15 cellular contexts compared by ENCODE assay signal in the genomic region with DNA sequence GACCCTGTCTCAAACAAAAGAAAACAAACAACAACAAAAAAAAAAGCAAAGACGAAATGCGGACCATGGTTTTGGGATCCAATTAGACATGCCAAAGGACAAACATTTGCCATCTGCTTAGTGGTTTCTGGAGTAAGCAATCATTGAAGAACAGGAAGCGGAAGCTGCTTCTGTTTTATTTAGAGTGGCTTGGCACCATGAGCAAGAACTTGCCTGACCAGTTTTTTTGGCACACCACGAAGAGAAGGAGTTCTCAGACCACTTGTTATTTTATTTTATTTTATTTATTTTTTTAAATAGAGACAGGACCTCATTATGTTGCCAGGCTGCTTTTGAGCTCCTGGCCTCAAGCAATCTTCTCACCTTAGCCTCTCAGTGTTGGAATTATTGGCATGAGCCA. TPM values are rescaled to one million over a fixed set of nuclear protein-coding genes. Genes with fewer than 3 reads are reported as not detected.
A peak's percentile ranks its signal among the peaks of the same experiment; 100 is the strongest.
DNase-seq lines count a peak whose midpoint lies in the region; ATAC-seq and TF ChIP-seq lines count a peak whose summit lies in the region.
"Had no signal": no experiment of that assay in that cellular context is flagged by ENCODE, and none has a peak within 500 bp of the region (broad histone marks: within the 10 kb centered on the region; RNA-seq: fewer than 3 reads in every experiment).

No MANE protein-coding gene starts in this region.

- H3K9me3 Mint-ChIP-seq in HFFc6, result no peaks in the 10 kb centered on the region

- TF ChIP-seq POLR2A in transverse colon (IDR thresholded peaks at IDR 0.05), result no peak

- H3K27ac Mint-ChIP-seq in HFFc6, result no peak overlapping the region

- in situ Hi-C loops in transverse colon (cut with MboI; ENCODE audit: low pct_ligation_motif_present in 1 of 4, low pct_unique_long_range_greater_than_20kb in 1 of 4, low sequenced_read_pairs in 3 of 4), result no loop called here

- intact Hi-C loops in transverse colon (cut with DNase I; ENCODE audit: low total_unique reads), result no loop called here

- no peak for TF ChIP-seq EP300 in transverse colon (IDR thresholded peaks at IDR 0.05; ENCODE audit: low read depth)

- DNase-seq in NCI-H2171 treated with DMSO at 0.1 percent for 48 hours (lab: John Stamatoyannopoulos, UW) (peak; percentile 2), NCI-H2171 (lab: John Stamatoyannopoulos, UW) (no peak), NCI-H510A (lab: John Stamatoyannopoulos, UW) (peak; percentile 58), transverse colon (peak; percentile 60), MM.1S (no peak), HFFc6 (no peak), SJCRH30 (no peak)
- DNase-seq: ACHN; activated effector memory CD4-positive, alpha-beta T cell treated with anti-CD3 and anti-CD28 coated beads, Interleukin-2, amount 50 U/mL, for 16 hours; aorta; foreskin fibroblast; ovary; spleen; substantia nigra had no signal

- 36 to 43% methylated on average over 4 of the region's 4 CpGs for WGBS in transverse colon (ENCODE audit: low coverage in 1 of 2), 2 donors

- TF ChIP-seq CTCF in transverse colon (IDR thresholded peaks at IDR 0.05) (no peak), MM.1S (IDR thresholded peaks at IDR 0.05; ENCODE audit: low read length) (no peak), HFFc6 (IDR thresholded peaks at IDR 0.05) (no peak)

- no peaks in the 10 kb centered on the region for H3K36me3 Mint-ChIP-seq in HFFc6 (ENCODE audit: low read depth)

- H3K9me2 ChIP-seq in MM.1S (replicated peaks; ENCODE audit: insufficient read depth, low read length), result no peaks in the 10 kb centered on the region

- no peak overlapping the region for H3K4me3 Mint-ChIP-seq in HFFc6

- H3K4me2 ChIP-seq in MM.1S (ENCODE audit: low read depth, low read length), result no peak overlapping the region

- H3K4me1 Mint-ChIP-seq in HFFc6 (ENCODE audit: low read depth), result peaks cover 10% of the 10 kb centered on the region

- no peaks in the 10 kb centered on the region for H3K79me2 ChIP-seq in MM.1S (ENCODE audit: low read length)

- no peaks in the 10 kb centered on the region for H3K36me3 ChIP-seq in transverse colon
- no peaks in the 10 kb centered on the region for H3K36me3 ChIP-seq in MM.1S (replicated peaks; ENCODE audit: insufficient read depth, low read length)
- no peaks in the 10 kb centered on the region for H3K36me3 ChIP-seq in SJCRH30
- H3K36me3 ChIP-seq: ovary, spleen had no signal

- no peaks in the 10 kb centered on the region for H3F3A ChIP-seq in MM.1S (ENCODE audit: insufficient read depth, low read length)

- H3K27me3 ChIP-seq in transverse colon, result no peaks in the 10 kb centered on the region
- H3K27me3 ChIP-seq in MM.1S (replicated peaks; ENCODE audit: insufficient read depth, low read length), result no peaks in the 10 kb centered on the region
- H3K27me3 ChIP-seq in SJCRH30, result no peaks in the 10 kb centered on the region
- H3K27me3 ChIP-seq: ovary, spleen had no signal

- H3K27ac ChIP-seq in transverse colon, result peak overlapping the region; percentile 46 to 83 (median 70)
- H3K27ac ChIP-seq in MM.1S (ENCODE audit: low read length), result no peak overlapping the region
- H3K27ac ChIP-seq in SJCRH30, result no peak overlapping the region
- H3K27ac ChIP-seq: ovary, spleen had no signal

- no peak overlapping the region for H3K4me3 ChIP-seq in transverse colon
- no peak overlapping the region for H3K4me3 ChIP-seq in MM.1S (ENCODE audit: low read length)
- H3K4me3 ChIP-seq in SJCRH30, result no peak overlapping the region
- H3K4me3 ChIP-seq: ovary, spleen had no signal

- no peak overlapping the region for H2AFZ ChIP-seq in MM.1S (ENCODE audit: low read length)

- H3K4me1 ChIP-seq in transverse colon (peaks cover 0 to 27% (median 16%) of the 10 kb centered on the region in 4 donors), MM.1S (ENCODE audit: low read length) (no peaks in the 10 kb centered on the region), SJCRH30 (no peaks in the 10 kb centered on the region)

- H3K27me3 Mint-ChIP-seq in HFFc6 (ENCODE audit: insufficient read depth), result peaks cover 3% of the 10 kb centered on the region; the same call in 1 of the 2 replicates

- no peaks in the 10 kb centered on the region for H4K20me1 ChIP-seq in MM.1S (ENCODE audit: insufficient read depth, low read length)

- peak; percentile 41 for ATAC-seq in esophagus mucosa

- H3K9me3 ChIP-seq in transverse colon (no peaks in the 10 kb centered on the region), MM.1S (replicated peaks; ENCODE audit: insufficient read depth, low read length) (no peaks in the 10 kb centered on the region), SJCRH30 (replicated peaks) (no peaks in the 10 kb centered on the region; the same call in none of the 2 replicates)
- H3K9me3 ChIP-seq: ovary, spleen had no signal

- no peak overlapping the region for H3K9ac ChIP-seq in MM.1S (ENCODE audit: low read length)

RNA-seq across cellular contexts. Expression of gene BTF3, which starts 17.0 kb away (rescaled TPM):
- total RNA-seq in esophagus mucosa (764 TPM), transverse colon (100 to 1,000 TPM; 312 to 416 (median 396) TPM)
- 100 to 1,000 TPM; 637 to 736 (median 692) TPM for total RNA-seq in HFFc6 (2021; fragmentation: NEBNext Ultra II Directional; extraction: Animal tissue kit (Norgen Biotek cat#: 25700))
- 1,145 and 1,184 TPM in 2 replicates for total RNA-seq in SJCRH30 (2014; rRNA removed; shearing (Covaris generic))

RNA-seq across cellular contexts. Expression of gene ANKRA2, which starts 50.2 kb away (rescaled TPM):
- total RNA-seq in esophagus mucosa (12.9 TPM), transverse colon (10 to 100 TPM; 17.6 to 50.9 (median 22.2) TPM)
- total RNA-seq in HFFc6 (2021; fragmentation: NEBNext Ultra II Directional; extraction: Animal tissue kit (Norgen Biotek cat#: 25700)), result 10 to 100 TPM; 12.5 to 15.1 (median 13.7) TPM
- total RNA-seq in SJCRH30 (2014; rRNA removed; shearing (Covaris generic)), result 12.2 and 13.2 TPM in 2 replicates

RNA-seq across cellular contexts. Expression of gene UTP15, which starts 50.3 kb away (rescaled TPM):
- total RNA-seq in esophagus mucosa, result 16.9 TPM
- total RNA-seq in transverse colon, result 10 to 100 TPM in 3 of 4 donors, 1 to 10 TPM in 1; 6.7 to 69.3 (median 23.3) TPM
- total RNA-seq in HFFc6 (2021; fragmentation: NEBNext Ultra II Directional; extraction: Animal tissue kit (Norgen Biotek cat#: 25700)), result 10 to 100 TPM; 20.2 to 25.6 (median 24.6) TPM
- 45.3 and 47.1 TPM in 2 replicates for total RNA-seq in SJCRH30 (2014; rRNA removed; shearing (Covaris generic))

Comparison
In these comparisons a context has a peak if more than half of its experiments do, and no peak if none do; other contexts are left out.
1. DNase-seq: peak in NCI-H2171 treated with DMSO at 0.1 percent for 48 hours (single experiment), NCI-H510A (single experiment) and transverse colon (single experiment); none in NCI-H2171 (single experiment), MM.1S (single experiment), HFFc6 (single experiment) and SJCRH30 (0 of 2).
2. H3K27ac ChIP-seq: peak in transverse colon (4 of 4); none in MM.1S (single experiment) and SJCRH30 (single experiment).